Comparison of ENCODE assay signal across 13 cellular contexts in the genomic region with DNA sequence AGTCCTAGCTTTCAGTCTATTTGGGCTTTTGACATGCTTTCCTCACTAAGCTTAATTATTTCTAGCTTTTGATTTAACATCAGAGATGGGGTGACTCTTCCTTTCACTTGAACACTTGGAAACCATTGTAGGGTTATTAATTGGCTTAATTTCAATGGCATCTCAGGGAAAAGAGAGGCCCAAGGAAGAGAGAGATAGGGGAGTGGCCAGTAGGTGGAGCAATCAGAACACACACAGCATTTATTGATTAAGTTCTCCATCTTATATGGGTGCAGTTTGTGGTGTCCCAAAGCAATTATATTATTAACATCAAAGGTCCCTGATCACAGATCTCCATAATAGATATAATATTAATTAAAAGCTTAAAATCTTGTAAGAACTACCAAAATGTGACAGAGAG.
DNase-seq lines count a peak whose midpoint lies in the region; ATAC-seq, FAIRE-seq and TF ChIP-seq lines count a peak whose summit lies in the region.
"Had no signal": no experiment of that assay in that cellular context is flagged by ENCODE, and none has a peak within 500 bp of the region (broad histone marks: within the 10 kb centered on the region; RNA-seq: fewer than 3 reads in every experiment).

No MANE protein-coding gene starts in this region.

- no peak for ATAC-seq in GM18873 (IDR thresholded peaks at IDR 0.05; ENCODE audit: low FRiP score, unreplicated experiment)
- ATAC-seq in HG02588 (IDR thresholded peaks at IDR 0.05; ENCODE audit: unreplicated experiment): no peak
- ATAC-seq: left colon had no signal

- no peaks in the 10 kb centered on the region for H3K9me3 ChIP-seq in small intestine (ENCODE audit: control insufficient read depth, low read depth)

- no peak overlapping the region for H3K27ac ChIP-seq in small intestine (ENCODE audit: low read depth in 1 of 2, low read length in 1 of 2)
- H3K27ac ChIP-seq: cardiac muscle cell, RWPE1 had no signal

- H3K4me1 ChIP-seq in small intestine (ENCODE audit: control insufficient read depth in 2 of 2, insufficient read depth in 1 of 2, low read depth in 1 of 2, low read length in 1 of 2): no peaks in the 10 kb centered on the region

- TF ChIP-seq CTCF in epithelial cell of esophagus (IDR thresholded peaks at IDR 0.05; ENCODE audit: insufficient read depth, low read depth, low read length, missing control alignments): peak; percentile 47

- H3K27me3 ChIP-seq in small intestine (ENCODE audit: control insufficient read depth in 2 of 2, insufficient read depth in 2 of 2, low read length in 2 of 2): no peaks in the 10 kb centered on the region
- H3K27me3 ChIP-seq: cardiac muscle cell had no signal

- DNase-seq in NCI-H82 (lab: John Stamatoyannopoulos, UW): peak; percentile 47
- DNase-seq in NCI-H82 treated with DMSO at 0.1 percent for 48 hours (lab: John Stamatoyannopoulos, UW; ENCODE audit: unreplicated experiment): no peak
- DNase-seq in NCI-H524 treated with DMSO at 0.1 percent for 48 hours (lab: John Stamatoyannopoulos, UW): peak; percentile 5
- peak; percentile 17 for DNase-seq in epithelial cell of esophagus (ENCODE audit: low read depth)
- DNase-seq in small intestine: peak; percentile 21
- no peak for DNase-seq in GM19240 (ENCODE audit: insufficient read length, low spot score)
- DNase-seq: activated T-cell treated with anti-CD3 and anti-CD28 coated beads, Interleukin-2, amount 50 U/mL, for 24 hours; left colon; NCI-H1694 treated with DMSO at 0.1 percent for 48 hours had no signal

- H3K36me3 ChIP-seq in small intestine (ENCODE audit: control insufficient read depth in 2 of 2, insufficient read depth in 2 of 2, low read length in 2 of 2): no peaks in the 10 kb centered on the region
- H3K36me3 ChIP-seq: cardiac muscle cell had no signal

- no peak overlapping the region for H3K4me3 ChIP-seq in epithelial cell of esophagus (ENCODE audit: low read length)
- no peak overlapping the region for H3K4me3 ChIP-seq in small intestine (ENCODE audit: low read depth in 1 of 2, low read length in 2 of 2)
- H3K4me3 ChIP-seq: cardiac muscle cell had no signal

- FAIRE-seq in small intestine (lab: Jason Lieb, UNC): no peak

Comparison
In these comparisons a context has a peak if more than half of its experiments do, and no peak if none do; other contexts are left out.
1. DNase-seq: peak in NCI-H82 (single experiment), NCI-H524 treated with DMSO at 0.1 percent for 48 hours (single experiment), epithelial cell of esophagus (single experiment) and small intestine (single experiment); none in NCI-H82 treated with DMSO at 0.1 percent for 48 hours (single experiment) and GM19240 (single experiment).